In the genomic region with DNA sequence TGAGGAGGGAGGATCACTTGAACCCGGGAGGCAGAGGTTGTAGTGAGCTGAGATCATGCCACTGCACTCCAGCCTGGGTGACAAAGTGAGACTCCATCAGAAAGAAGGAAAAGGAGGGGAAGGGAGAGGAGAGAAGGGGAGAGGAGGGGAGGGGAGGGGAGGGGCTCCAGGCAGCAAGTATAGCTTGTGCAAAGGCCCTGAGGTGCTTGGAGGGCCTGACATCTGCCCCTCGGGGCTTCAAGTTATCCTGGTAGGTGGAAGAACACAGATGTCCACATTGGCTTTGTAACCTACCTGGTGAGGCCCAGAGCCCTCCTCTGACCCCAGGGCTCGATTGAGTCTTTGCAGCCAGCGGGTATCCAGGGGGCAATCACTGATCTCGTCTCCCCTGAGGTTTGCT, we compare ENCODE assay signal across 44 cellular contexts. TPM values are rescaled to one million over a fixed set of nuclear protein-coding genes. Genes with fewer than 3 reads are reported as not detected.
"Had no signal": no experiment of that assay in that cellular context is flagged by ENCODE, and none has a peak within 500 bp of the region (broad histone marks: within the 10 kb centered on the region; RNA-seq: fewer than 3 reads in every experiment).

No MANE protein-coding gene starts in this region.

- H3K36me3 Mint-ChIP-seq: activated naive CD4-positive, alpha-beta T cell treated with anti-CD3 and anti-CD28 coated beads, Interleukin-2, amount 10 ng/mL, durations not matched to agents 7 days and 5 days; activated naive CD4-positive, alpha-beta T cell treated with anti-CD3 and anti-CD28 coated beads, Interleukin-2, amount 50 U/mL, for 24 hours; activated naive CD4-positive, alpha-beta T cell treated with anti-CD3 and anti-CD28 coated beads, Interleukin-2, amount 50 U/mL, for 72 hours; activated naive CD8-positive, alpha-beta T cell; activated naive CD8-positive, alpha-beta T cell treated with anti-CD3 and anti-CD28 coated beads for 36 hours; activated naive CD8-positive, alpha-beta T cell treated with anti-CD3 and anti-CD28 coated beads, Interleukin-2, amount 10 ng/mL, durations not matched to agents 7 days and 5 days; brain had no signal

- DNase-seq: activated effector memory CD4-positive, alpha-beta T cell treated with anti-CD3 and anti-CD28 coated beads, Interleukin-2, amount 50 U/mL, for 16 hours; activated effector memory CD4-positive, alpha-beta T cell treated with Interleukin-2 at 50 U/mL for 16 hours; activated gamma-delta T cell; activated gamma-delta T cell treated with Interleukin-2 at 50 U/mL for 16 hours; activated naive CD4-positive, alpha-beta T cell; activated naive CD4-positive, alpha-beta T cell treated with anti-CD3 and anti-CD28 coated beads for 36 hours; activated naive CD4-positive, alpha-beta T cell treated with anti-CD3 and anti-CD28 coated beads, Interleukin-2, amount 10 ng/mL, durations not matched to agents 7 days and 5 days; activated naive CD4-positive, alpha-beta T cell treated with anti-CD3 and anti-CD28 coated beads, Interleukin-2, amount 50 U/mL, for 16 hours; activated naive CD4-positive, alpha-beta T cell treated with Interleukin-2 at 50 U/mL for 16 hours; activated naive CD8-positive, alpha-beta T cell treated with anti-CD3 and anti-CD28 coated beads for 36 hours; activated naive CD8-positive, alpha-beta T cell treated with anti-CD3 and anti-CD28 coated beads, Interleukin-2, amount 10 ng/mL, durations not matched to agents 7 days and 5 days; activated naive CD8-positive, alpha-beta T cell treated with anti-CD3 and anti-CD28 coated beads, Interleukin-2, amount 50 U/mL, for 24 hours; activated T-cell treated with anti-CD3 and anti-CD28 coated beads, Interleukin-2, amount 50 U/mL, for 1 hour; activated T-cell treated with anti-CD3 and anti-CD28 coated beads, Interleukin-2, amount 50 U/mL, for 24 hours; activated T-cell treated with anti-CD3 and anti-CD28 coated beads, Interleukin-2, amount 50 U/mL, for 4 hours; activated T-cell treated with anti-CD3 and anti-CD28 coated beads, Interleukin-2, amount 50 U/mL, for 48 hours; activated T-cell treated with anti-CD3 and anti-CD28 coated beads, Interleukin-2, amount 50 U/mL, for 72 hours; adrenal gland; amniotic stem cell; amygdala; anterior cingulate cortex; aorta; body of pancreas; brain microvascular endothelial cell; caudate nucleus; central memory CD4-positive, alpha-beta T cell; cerebellar nuclear complex had no signal

- H3K4me3 Mint-ChIP-seq: activated naive CD4-positive, alpha-beta T cell treated with anti-CD3 and anti-CD28 coated beads for 36 hours; activated naive CD4-positive, alpha-beta T cell treated with anti-CD3 and anti-CD28 coated beads, Interleukin-2, amount 10 ng/mL, durations not matched to agents 7 days and 5 days; activated naive CD4-positive, alpha-beta T cell treated with anti-CD3 and anti-CD28 coated beads, Interleukin-2, amount 50 U/mL, for 24 hours; activated naive CD8-positive, alpha-beta T cell; activated naive CD8-positive, alpha-beta T cell treated with anti-CD3 and anti-CD28 coated beads for 36 hours; activated naive CD8-positive, alpha-beta T cell treated with anti-CD3 and anti-CD28 coated beads, Interleukin-2, amount 10 ng/mL, durations not matched to agents 7 days and 5 days; activated naive CD8-positive, alpha-beta T cell treated with anti-CD3 and anti-CD28 coated beads, Interleukin-2, amount 50 U/mL, for 24 hours; activated T-cell treated with anti-CD3 and anti-CD28 coated beads, Interleukin-2, amount 50 U/mL, for 24 hours; activated T-cell treated with anti-CD3 and anti-CD28 coated beads, Interleukin-2, amount 50 U/mL, for 4 hours; activated T-cell treated with anti-CD3 and anti-CD28 coated beads, Interleukin-2, amount 50 U/mL, for 72 hours; activated T-helper 1 cell treated with anti-CD3 and anti-CD28 coated beads, Interleukin-12 subunit alpha, Interleukin-12 subunit beta, Interleukin-2, Interleukin-4 antibody, amounts not matched to agents 30 ng/mL and 10 ng/mL and 1 ng/mL, durations not matched to agents 14 hours and 24 hours and 36 hours; activated T-helper 17 cell treated with anti-CD3 and anti-CD28 coated beads, Interleukin-2, amount 50 U/mL, for 72 hours; brain; central memory CD8-positive, alpha-beta T cell had no signal

- H3K27me3 ChIP-seq: ascending aorta, brain microvascular endothelial cell had no signal

- ATAC-seq: activated naive CD4-positive, alpha-beta T cell treated with anti-CD3 and anti-CD28 coated beads, Interleukin-2, amount 50 U/mL, for 72 hours; activated naive CD8-positive, alpha-beta T cell treated with anti-CD3 and anti-CD28 coated beads, Interleukin-2, amount 50 U/mL, for 24 hours; activated T-cell treated with anti-CD3 and anti-CD28 coated beads, Interleukin-2, amount 50 U/mL, for 4 hours; activated T-cell treated with anti-CD3 and anti-CD28 coated beads, Interleukin-2, amount 50 U/mL, for 72 hours; activated T-helper 17 cell treated with anti-CD3 and anti-CD28 coated beads, Interleukin-2, amount 50 U/mL, for 72 hours; body of pancreas had no signal

- FAIRE-seq: astrocyte, bronchial epithelial cell had no signal

- H3K4me1 Mint-ChIP-seq: activated naive CD4-positive, alpha-beta T cell treated with anti-CD3 and anti-CD28 coated beads, Interleukin-2, amount 10 ng/mL, durations not matched to agents 7 days and 5 days; activated naive CD8-positive, alpha-beta T cell treated with anti-CD3 and anti-CD28 coated beads for 36 hours; activated naive CD8-positive, alpha-beta T cell treated with anti-CD3 and anti-CD28 coated beads, Interleukin-2, amount 10 ng/mL, durations not matched to agents 7 days and 5 days; activated T-helper 17 cell treated with anti-CD3 and anti-CD28 coated beads, Interleukin-2, amount 50 U/mL, for 72 hours; central memory CD8-positive, alpha-beta T cell had no signal

- H3K4me3 ChIP-seq: adrenal gland, ascending aorta, body of pancreas, breast epithelium, cardiac muscle cell had no signal

- H3K36me3 ChIP-seq: adrenal gland, ascending aorta, brain microvascular endothelial cell, breast epithelium, cardiac muscle cell had no signal

- H3K27ac Mint-ChIP-seq: activated naive CD4-positive, alpha-beta T cell treated with anti-CD3 and anti-CD28 coated beads for 36 hours; activated naive CD4-positive, alpha-beta T cell treated with anti-CD3 and anti-CD28 coated beads, Interleukin-2, amount 10 ng/mL, durations not matched to agents 7 days and 5 days; activated naive CD4-positive, alpha-beta T cell treated with anti-CD3 and anti-CD28 coated beads, Interleukin-2, amount 50 U/mL, for 24 hours; activated naive CD4-positive, alpha-beta T cell treated with anti-CD3 and anti-CD28 coated beads, Interleukin-2, amount 50 U/mL, for 72 hours; activated naive CD8-positive, alpha-beta T cell; activated naive CD8-positive, alpha-beta T cell treated with anti-CD3 and anti-CD28 coated beads for 36 hours; activated naive CD8-positive, alpha-beta T cell treated with anti-CD3 and anti-CD28 coated beads, Interleukin-2, amount 10 ng/mL, durations not matched to agents 7 days and 5 days; activated naive CD8-positive, alpha-beta T cell treated with anti-CD3 and anti-CD28 coated beads, Interleukin-2, amount 50 U/mL, for 24 hours; activated T-cell treated with anti-CD3 and anti-CD28 coated beads, Interleukin-2, amount 50 U/mL, for 24 hours; activated T-cell treated with anti-CD3 and anti-CD28 coated beads, Interleukin-2, amount 50 U/mL, for 72 hours; activated T-helper 1 cell treated with anti-CD3 and anti-CD28 coated beads, Interleukin-12 subunit alpha, Interleukin-12 subunit beta, Interleukin-2, Interleukin-4 antibody, amounts not matched to agents 30 ng/mL and 10 ng/mL and 1 ng/mL, durations not matched to agents 14 hours and 24 hours and 36 hours; activated T-helper 17 cell treated with anti-CD3 and anti-CD28 coated beads, Interleukin-2, amount 50 U/mL, for 72 hours; activated T-helper 2 cell treated with anti-CD3 and anti-CD28 coated beads, Interferon-gamma antibody, Interleukin-2, Interleukin-4, amounts not matched to agents 10 μg/mL and 5 μg/mL and 100 μg/mL, durations not matched to agents 14 hours and 24 hours and 36 hours had no signal

- H3K27ac ChIP-seq: adrenal gland, ascending aorta, body of pancreas, brain microvascular endothelial cell, breast epithelium, cardiac muscle cell had no signal

- H3K9me3 Mint-ChIP-seq: activated naive CD4-positive, alpha-beta T cell treated with anti-CD3 and anti-CD28 coated beads for 36 hours; activated naive CD4-positive, alpha-beta T cell treated with anti-CD3 and anti-CD28 coated beads, Interleukin-2, amount 10 ng/mL, durations not matched to agents 7 days and 5 days; activated naive CD4-positive, alpha-beta T cell treated with anti-CD3 and anti-CD28 coated beads, Interleukin-2, amount 50 U/mL, for 24 hours; activated naive CD4-positive, alpha-beta T cell treated with anti-CD3 and anti-CD28 coated beads, Interleukin-2, amount 50 U/mL, for 72 hours; activated naive CD8-positive, alpha-beta T cell treated with anti-CD3 and anti-CD28 coated beads for 36 hours; activated naive CD8-positive, alpha-beta T cell treated with anti-CD3 and anti-CD28 coated beads, Interleukin-2, amount 10 ng/mL, durations not matched to agents 7 days and 5 days; activated naive CD8-positive, alpha-beta T cell treated with anti-CD3 and anti-CD28 coated beads, Interleukin-2, amount 50 U/mL, for 24 hours; activated T-cell treated with anti-CD3 and anti-CD28 coated beads, Interleukin-2, amount 50 U/mL, for 24 hours; activated T-cell treated with anti-CD3 and anti-CD28 coated beads, Interleukin-2, amount 50 U/mL, for 4 hours; activated T-cell treated with anti-CD3 and anti-CD28 coated beads, Interleukin-2, amount 50 U/mL, for 72 hours; activated T-helper 1 cell treated with anti-CD3 and anti-CD28 coated beads, Interleukin-12 subunit alpha, Interleukin-12 subunit beta, Interleukin-2, Interleukin-4 antibody, amounts not matched to agents 30 ng/mL and 10 ng/mL and 1 ng/mL, durations not matched to agents 14 hours and 24 hours and 36 hours; activated T-helper 17 cell treated with anti-CD3 and anti-CD28 coated beads, Interleukin-2, amount 50 U/mL, for 72 hours; activated T-helper 2 cell treated with anti-CD3 and anti-CD28 coated beads, Interferon-gamma antibody, Interleukin-2, Interleukin-4, amounts not matched to agents 10 μg/mL and 5 μg/mL and 100 μg/mL, durations not matched to agents 14 hours and 24 hours and 36 hours; central memory CD8-positive, alpha-beta T cell had no signal

- H3K4me1 ChIP-seq: adrenal gland, ascending aorta, body of pancreas, breast epithelium had no signal

- H3K9me3 ChIP-seq: adrenal gland, ascending aorta, body of pancreas, breast epithelium had no signal

RNA-seq across cellular contexts. Expression of a gene that starts 11.5 kb away (rescaled TPM):
- total RNA-seq: activated naive CD4-positive, alpha-beta T cell treated with anti-CD3 and anti-CD28 coated beads for 36 hours; activated naive CD4-positive, alpha-beta T cell treated with anti-CD3 and anti-CD28 coated beads, Interleukin-2, amount 50 U/mL, for 72 hours; activated naive CD8-positive, alpha-beta T cell treated with anti-CD3 and anti-CD28 coated beads for 36 hours; activated naive CD8-positive, alpha-beta T cell treated with anti-CD3 and anti-CD28 coated beads, Interleukin-2, amount 10 ng/mL, durations not matched to agents 7 days and 5 days; activated T-cell treated with anti-CD3 and anti-CD28 coated beads, Interleukin-2, amount 50 U/mL, for 4 hours; activated T-cell treated with anti-CD3 and anti-CD28 coated beads, Interleukin-2, amount 50 U/mL, for 72 hours; activated T-helper 1 cell treated with anti-CD3 and anti-CD28 coated beads, Interleukin-12 subunit alpha, Interleukin-12 subunit beta, Interleukin-2, Interleukin-4 antibody, amounts not matched to agents 30 ng/mL and 10 ng/mL and 1 ng/mL, durations not matched to agents 14 hours and 24 hours and 36 hours; activated T-helper 17 cell treated with anti-CD3 and anti-CD28 coated beads, Interleukin-2, amount 50 U/mL, for 72 hours; activated T-helper 2 cell treated with anti-CD3 and anti-CD28 coated beads, Interferon-gamma antibody, Interleukin-2, Interleukin-4, amounts not matched to agents 10 μg/mL and 5 μg/mL and 100 μg/mL, durations not matched to agents 14 hours and 24 hours and 36 hours; adrenal gland; aorta; ascending aorta; astrocyte; body of pancreas; breast epithelium; bronchial epithelial cell; cardiac muscle cell; cardiac septum; cerebellum; chondrocyte had no signal
- polyA plus RNA-seq: adipose tissue, adrenal gland, aorta, cardiac muscle cell had no signal
